ENCODE assay signal across 8 cellular contexts in genomic region chr4:70687821-70688794, GRCh38. TPM values are rescaled to one million over a fixed set of nuclear protein-coding genes. Genes with fewer than 3 reads are reported as not detected.
DNase-seq lines count a peak whose midpoint lies in the region; ATAC-seq lines count a peak whose summit lies in the region.

Gene UTP3, plus strand, starts transcription at chr4:70688532. Its CDS starts 146 bp downstream, at chr4:70688678.

- ATAC-seq in GM19324 (IDR thresholded peaks at IDR 0.05; ENCODE audit: low FRiP score, unreplicated experiment): peak; percentile 97
- peak; percentile 92 for ATAC-seq in HG03520 (IDR thresholded peaks at IDR 0.05; ENCODE audit: unreplicated experiment)
- ATAC-seq in left lobe of liver: peak; percentile 97

- peak; percentile 69 to 99 (median 95) for DNase-seq in C1 segment of cervical spinal cord (lab: John Stamatoyannopoulos, UW)
- DNase-seq in NCI-H69 (lab: John Stamatoyannopoulos, UW): peak; percentile 94
- DNase-seq in activated CD4-positive, alpha-beta T cell treated with anti-CD3 and anti-CD28 coated beads, Interleukin-2, amount 50 U/mL, for 1 hour: peak; percentile 93
- DNase-seq in dedifferentiated amniotic fluid mesenchymal stem cell (ENCODE audit: extremely low spot score): peak; percentile 100
- DNase-seq in left lobe of liver (ENCODE audit: low spot score): peak; percentile 96
- DNase-seq in stimulated activated CD4-positive, alpha-beta T cell treated with anti-CD3 and anti-CD28 coated beads, Interleukin-2, amount 100 ng/mL, for 48 hours: peak; percentile 93

RNA-seq across cellular contexts. Expression of gene UTP3, which starts in this region (rescaled TPM):
- 11.5 TPM for total RNA-seq in left lobe of liver

Comparison
In these comparisons a context has a peak if more than half of its experiments do, and no peak if none do; other contexts are left out.
1. Peak in every context shown above with its lines: DNase-seq and ATAC-seq.